26 cellular contexts compared by ENCODE assay signal in the genomic region with DNA sequence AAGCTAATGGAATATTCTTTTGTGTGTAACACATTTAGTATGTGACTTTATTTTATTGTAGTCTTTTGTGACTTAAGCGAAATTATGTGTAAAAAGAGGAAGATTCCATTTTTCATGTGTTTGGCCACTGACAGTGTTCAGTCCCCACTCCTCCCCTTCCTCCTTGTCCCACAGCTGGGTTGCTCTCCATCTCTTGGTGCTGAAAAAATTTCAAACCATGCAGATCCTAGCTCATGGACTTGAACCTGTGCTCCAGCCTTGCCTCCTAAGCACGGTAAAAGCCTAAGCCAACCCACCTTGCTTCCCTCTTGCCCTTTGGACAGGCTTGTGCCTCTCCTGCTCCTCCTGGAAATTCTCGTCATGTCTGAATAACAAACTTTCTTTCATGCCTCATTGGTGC.
DNase-seq lines count a peak whose midpoint lies in the region; ATAC-seq and TF ChIP-seq lines count a peak whose summit lies in the region.
"Had no signal": no experiment of that assay in that cellular context is flagged by ENCODE, and none has a peak within 500 bp of the region (broad histone marks: within the 10 kb centered on the region; RNA-seq: fewer than 3 reads in every experiment).

No MANE protein-coding gene starts in this region.

- no peaks in the 10 kb centered on the region for H3F3A ChIP-seq in SK-N-SH (replicated peaks; ENCODE audit: insufficient read depth)

- intact Hi-C loops in CD4-positive, alpha-beta T cell (cut with DNase I, micrococcal nuclease) = no loop called here
- intact Hi-C loops in adrenal gland (cut with DNase I) = no loop called here

- WGBS in SK-N-SH (ENCODE audit: low lambda C conversion rate) = 0% methylated on average over 3 of the region's 3 CpGs
- 59 to 86% (median 75%) methylated on average over 3 of the region's 3 CpGs for WGBS in adrenal gland, 4 donors

- H3K4me2 ChIP-seq in SK-N-SH = no peak overlapping the region
- H3K4me2 ChIP-seq: hepatocyte had no signal

- TF ChIP-seq EP300 in SK-N-SH (IDR thresholded peaks at IDR 0.05; ENCODE audit: borderline replicate concordance in 1 of 2, low read depth in 1 of 2, low read length in 1 of 2) = no peak

- CTCF ChIA-PET in SK-N-SH (lab: Yijun Ruan, JAX) = no interaction called here
- CTCF ChIA-PET in CD4-positive, alpha-beta T cell (lab: Charles Lee) = no interaction called here

- TF ChIP-seq CTCF in SK-N-SH (IDR thresholded peaks at IDR 0.05) (no peak), adrenal gland (IDR thresholded peaks at IDR 0.05) (no peak)
- no peak for TF ChIP-seq CTCF in CD4-positive, alpha-beta T cell (IDR thresholded peaks at IDR 0.05)

- TF ChIP-seq POLR2A in adrenal gland (IDR thresholded peaks at IDR 0.05) = no peak

- H3K9me3 ChIP-seq in SK-N-SH (no peaks in the 10 kb centered on the region), adipocyte (ENCODE audit: control insufficient read depth, low read length) (no peaks in the 10 kb centered on the region), adrenal gland (replicated peaks in 1 of 3) (no peaks in the 10 kb centered on the region)
- H3K9me3 ChIP-seq in CD4-positive, alpha-beta T cell (ENCODE audit: control insufficient read depth, low read length) = no peaks in the 10 kb centered on the region
- H3K9me3 ChIP-seq: gastrocnemius medialis, left lung, testis had no signal

- no peaks in the 10 kb centered on the region for H3K4me1 Mint-ChIP-seq in CD4-positive, alpha-beta T cell (ENCODE audit: low read depth)
- H3K4me1 Mint-ChIP-seq: activated CD4-positive, alpha-beta T cell treated with anti-CD3 and anti-CD28 coated beads, Interleukin-2, amount 10 ng/mL, durations not matched to agents 7 days and 5 days; brain; mesothelial cell of epicardium; naive thymus-derived CD4-positive, alpha-beta T cell had no signal

- DNase-seq in SK-N-SH = no peak
- peak; percentile 38 for DNase-seq in NCI-H146 (lab: John Stamatoyannopoulos, UW)
- DNase-seq in adipocyte (ENCODE audit: low read depth) = peak; percentile 2
- DNase-seq in NCI-H1417 (lab: John Stamatoyannopoulos, UW) = no peak
- DNase-seq in CD4-positive, alpha-beta T cell = no peak
- DNase-seq in inferior parietal cortex (ENCODE audit: extremely low spot score) = no peak
- no peak for DNase-seq in adrenal gland
- DNase-seq: activated CD4-positive, alpha-beta T cell treated with anti-CD3 and anti-CD28 coated beads, Interleukin-2, amount 10 ng/mL, durations not matched to agents 7 days and 5 days; activated T-cell treated with anti-CD3 and anti-CD28 coated beads, Interleukin-2, amount 50 U/mL, for 4 hours; AML-193; cerebellar nuclear complex; dorsolateral prefrontal cortex; gastrocnemius medialis; GF-D8; left lung; naive thymus-derived CD4-positive, alpha-beta T cell; NCI-H226; NCI-H774; nucleus accumbens; stimulated activated naive CD8-positive, alpha-beta T cell treated with anti-CD3 and anti-CD28 coated beads, Interleukin-15, Interleukin-2, amounts not matched to agents 100 U/mL and 50 U/mL, for 24 hours; testis had no signal

- no peaks in the 10 kb centered on the region for H3K27me3 ChIP-seq in SK-N-SH (ENCODE audit: insufficient read depth)
- no peaks in the 10 kb centered on the region for H3K27me3 ChIP-seq in adipocyte (replicated peaks; ENCODE audit: control insufficient read depth, insufficient read depth, low read length)
- no peaks in the 10 kb centered on the region for H3K27me3 ChIP-seq in CD4-positive, alpha-beta T cell (ENCODE audit: control insufficient read depth, insufficient read depth, low read length)
- no peaks in the 10 kb centered on the region for H3K27me3 ChIP-seq in adrenal gland
- H3K27me3 ChIP-seq: gastrocnemius medialis, hepatocyte, left lung, testis had no signal

- H3K4me3 ChIP-seq in SK-N-SH (ENCODE audit: low read depth in 2 of 2, low read length in 1 of 2) (no peak overlapping the region), adipocyte (ENCODE audit: low read length) (no peak overlapping the region), adrenal gland (no peak overlapping the region)
- H3K4me3 ChIP-seq: dorsolateral prefrontal cortex, gastrocnemius medialis, hepatocyte, left lung, testis had no signal

- H3K27ac ChIP-seq in SK-N-SH (ENCODE audit: low read depth in 2 of 2, low read length in 1 of 2) (no peak overlapping the region), adrenal gland (no peak overlapping the region)
- H3K27ac ChIP-seq in CD4-positive, alpha-beta T cell (ENCODE audit: low read depth, low read length) = no peak overlapping the region
- H3K27ac ChIP-seq: dorsolateral prefrontal cortex, gastrocnemius medialis, hepatocyte, HL-60, left lung, testis had no signal

- H3K36me3 ChIP-seq in SK-N-SH (replicated peaks in 1 of 2; ENCODE audit: control insufficient read depth in 1 of 2, insufficient read depth in 2 of 2, low read length in 1 of 2) (no peaks in the 10 kb centered on the region), adipocyte (ENCODE audit: control insufficient read depth, insufficient read depth, low read length, severe bottlenecking) (no peaks in the 10 kb centered on the region), adrenal gland (replicated peaks in 1 of 2) (no peaks in the 10 kb centered on the region)
- H3K36me3 ChIP-seq: gastrocnemius medialis, left lung had no signal

- no peak overlapping the region for H3K27ac Mint-ChIP-seq in CD4-positive, alpha-beta T cell
- H3K27ac Mint-ChIP-seq: activated CD4-positive, alpha-beta T cell treated with anti-CD3 and anti-CD28 coated beads, Interleukin-2, amount 10 ng/mL, durations not matched to agents 7 days and 5 days; brain; mesothelial cell of epicardium; naive thymus-derived CD4-positive, alpha-beta T cell had no signal

- H4K20me1 ChIP-seq in SK-N-SH (ENCODE audit: insufficient read depth) = no peaks in the 10 kb centered on the region

- TF ChIP-seq RAD21 in SK-N-SH (IDR thresholded peaks at IDR 0.05; ENCODE audit: low read length) = no peak

- no peaks in the 10 kb centered on the region for H3K27me3 Mint-ChIP-seq in CD4-positive, alpha-beta T cell
- H3K27me3 Mint-ChIP-seq: activated CD4-positive, alpha-beta T cell treated with anti-CD3 and anti-CD28 coated beads, Interleukin-2, amount 10 ng/mL, durations not matched to agents 7 days and 5 days; brain; naive thymus-derived CD4-positive, alpha-beta T cell had no signal

- H2AFZ ChIP-seq in SK-N-SH (ENCODE audit: low read depth) = no peak overlapping the region
- H2AFZ ChIP-seq: hepatocyte had no signal

- no peak overlapping the region for H3K4me3 Mint-ChIP-seq in CD4-positive, alpha-beta T cell
- H3K4me3 Mint-ChIP-seq: activated CD4-positive, alpha-beta T cell treated with anti-CD3 and anti-CD28 coated beads, Interleukin-2, amount 10 ng/mL, durations not matched to agents 7 days and 5 days; activated T-cell treated with anti-CD3 and anti-CD28 coated beads, Interleukin-2, amount 50 U/mL, for 4 hours; brain; mesothelial cell of epicardium; naive thymus-derived CD4-positive, alpha-beta T cell had no signal

- POLR2A ChIA-PET in SK-N-SH (lab: Yijun Ruan, JAX) = no interaction called here
- POLR2A ChIA-PET in CD4-positive, alpha-beta T cell (lab: Charles Lee) = no interaction called here

- ATAC-seq in SK-N-SH treated with all-trans-retinoic acid at 6 μM for 48 hours = no peak
- no peak for ATAC-seq in CD4-positive, alpha-beta T cell (ENCODE audit: poor library complexity)
- ATAC-seq: activated T-cell treated with anti-CD3 and anti-CD28 coated beads, Interleukin-2, amount 50 U/mL, for 4 hours; gastrocnemius medialis; left lung; naive thymus-derived CD4-positive, alpha-beta T cell; stimulated activated naive CD8-positive, alpha-beta T cell treated with anti-CD3 and anti-CD28 coated beads, Interleukin-15, Interleukin-2, amounts not matched to agents 100 U/mL and 50 U/mL, for 24 hours had no signal

- no peaks in the 10 kb centered on the region for H3K36me3 Mint-ChIP-seq in CD4-positive, alpha-beta T cell (ENCODE audit: low read depth)
- H3K36me3 Mint-ChIP-seq: brain; naive thymus-derived CD4-positive, alpha-beta T cell had no signal

- H3K9me2 ChIP-seq in SK-N-SH = no peaks in the 10 kb centered on the region

- no peaks in the 10 kb centered on the region for H3K79me2 ChIP-seq in SK-N-SH (ENCODE audit: insufficient read depth)
- H3K79me2 ChIP-seq: hepatocyte had no signal

- H3K9ac ChIP-seq in SK-N-SH (no peak overlapping the region), adipocyte (ENCODE audit: low read length) (no peak overlapping the region)

- no peaks in the 10 kb centered on the region for H3K4me1 ChIP-seq in SK-N-SH (ENCODE audit: control insufficient read depth in 1 of 2, insufficient read depth in 2 of 2, low read depth in 1 of 2, low read length in 1 of 2)
- H3K4me1 ChIP-seq in adipocyte (ENCODE audit: control insufficient read depth, insufficient read depth, low read length) = no peaks in the 10 kb centered on the region
- no peaks in the 10 kb centered on the region for H3K4me1 ChIP-seq in adrenal gland (replicated peaks in 1 of 2)
- H3K4me1 ChIP-seq: gastrocnemius medialis, left lung, testis had no signal

- H3K9me3 Mint-ChIP-seq in CD4-positive, alpha-beta T cell = peaks cover 2% of the 10 kb centered on the region
- H3K9me3 Mint-ChIP-seq: activated CD4-positive, alpha-beta T cell treated with anti-CD3 and anti-CD28 coated beads, Interleukin-2, amount 10 ng/mL, durations not matched to agents 7 days and 5 days; activated T-cell treated with anti-CD3 and anti-CD28 coated beads, Interleukin-2, amount 50 U/mL, for 4 hours; mesothelial cell of epicardium had no signal

TF ChIP-seq in SK-N-SH, 30 proteins besides CTCF, POLR2A, EP300 and RAD21 (continues in another document):
- no peak for TF ChIP-seq TCF12 (IDR thresholded peaks at IDR 0.05)

TF ChIP-seq in SK-N-SH treated with all-trans-retinoic acid at 6 μM for 48 hours, 23 proteins besides CTCF, POLR2A, EP300 and RAD21 (continues in another document):
- TF ChIP-seq ZNF70 (CRISPR knock-in tag; IDR thresholded peaks at IDR 0.05) (no peak), ZNF8 (CRISPR knock-in tag; IDR thresholded peaks at IDR 0.05) (no peak), ZNF565 (CRISPR knock-in tag; conservative IDR thresholded peaks at IDR 0.05; ENCODE audit: low read depth) (no peak), ZFP30 (CRISPR knock-in tag; IDR thresholded peaks at IDR 0.05) (no peak), BACH2 (CRISPR knock-in tag; IDR thresholded peaks at IDR 0.05; ENCODE audit: borderline replicate concordance) (no peak), SNAI2 (CRISPR knock-in tag; IDR thresholded peaks at IDR 0.05) (no peak), PPARA (CRISPR knock-in tag; IDR thresholded peaks at IDR 0.05; ENCODE audit: borderline replicate concordance) (no peak), ZFP3 (CRISPR knock-in tag; IDR thresholded peaks at IDR 0.05) (no peak)

Comparison
In these comparisons a context has a peak if more than half of its experiments do, and no peak if none do; other contexts are left out.
1. DNase-seq: peak in NCI-H146 (single experiment) and adipocyte (single experiment); none in SK-N-SH (single experiment), NCI-H1417 (0 of 3), CD4-positive, alpha-beta T cell (0 of 10), inferior parietal cortex (single experiment) and adrenal gland (0 of 7).